19 cellular contexts compared by ENCODE assay signal in the genomic region with DNA sequence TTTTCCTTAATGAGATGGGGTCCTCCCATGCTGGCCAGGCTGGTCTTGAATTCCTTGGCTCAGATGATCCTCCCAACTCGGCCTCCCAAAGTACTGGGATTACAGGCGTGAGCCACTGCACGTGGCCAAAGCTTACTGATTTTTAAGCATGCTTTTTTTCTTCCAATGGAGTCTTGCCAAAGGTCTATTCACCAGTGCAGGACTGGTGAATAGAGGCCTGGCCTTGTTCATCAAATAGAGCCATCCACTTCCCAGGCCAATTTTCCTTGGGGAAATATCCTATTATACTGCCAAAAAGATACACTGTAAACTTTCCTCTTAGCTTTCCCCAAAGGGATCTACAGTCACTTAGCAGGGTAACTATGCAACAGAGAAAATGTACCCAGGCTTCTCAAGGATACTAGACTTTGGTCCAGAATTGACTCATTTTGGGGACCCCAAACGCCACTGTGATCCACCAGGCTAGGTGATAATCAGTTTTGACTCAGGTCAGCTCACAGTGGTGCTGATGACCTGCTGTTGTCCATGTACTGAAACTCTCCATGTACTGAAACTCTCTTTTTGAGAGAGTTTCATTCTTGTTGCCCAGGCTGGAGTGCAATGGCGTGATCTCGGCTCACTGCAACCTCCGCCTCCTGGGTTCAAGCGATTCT.
"Had no signal": no experiment of that assay in that cellular context is flagged by ENCODE, and none has a peak within 500 bp of the region (broad histone marks: within the 10 kb centered on the region; RNA-seq: fewer than 3 reads in every experiment).

No MANE protein-coding gene starts in this region.

- DNase-seq: kidney glomerular epithelial cell; left cardiac atrium; mesendoderm; naive thymus-derived CD4-positive, alpha-beta T cell; ovary; right lobe of liver; stimulated activated CD4-positive, alpha-beta T cell treated with anti-CD3 and anti-CD28 coated beads, Interleukin-1b, Interleukin-23, amount 100 ng/mL, for 48 hours; stimulated activated CD4-positive, alpha-beta T cell treated with anti-CD3 and anti-CD28 coated beads, Interleukin-2, amount 100 ng/mL, for 48 hours; stimulated activated CD4-positive, alpha-beta T cell treated with anti-CD3 and anti-CD28 coated beads, Interleukin-4, amount 100 ng/mL, for 4 hours; stimulated activated CD8-positive, alpha-beta memory T cell treated with anti-CD3 and anti-CD28 coated beads, Interleukin-4, amount 100 ng/mL, for 48 hours; stimulated activated naive B cell treated with anti-CD40 and anti-IgM and Interleukin-4, amounts not matched to agents 10 μg/mL and 1 μg/mL and 100 μg/mL, for 72 hours; substantia nigra; uterus had no signal

- ATAC-seq: left lobe of liver; naive thymus-derived CD4-positive, alpha-beta T cell; right lobe of liver; stimulated activated naive B cell treated with anti-CD40 and anti-IgM and Interleukin-4, amounts not matched to agents 10 μg/mL and 1 μg/mL and 100 μg/mL, for 72 hours had no signal

- H3K4me3 ChIP-seq: hepatocyte, lung, ovary, right atrium auricular region, right lobe of liver, smooth muscle cell, tibial nerve, uterus had no signal
